Comparison of ENCODE assay signal across 15 cellular contexts in the genomic region with DNA sequence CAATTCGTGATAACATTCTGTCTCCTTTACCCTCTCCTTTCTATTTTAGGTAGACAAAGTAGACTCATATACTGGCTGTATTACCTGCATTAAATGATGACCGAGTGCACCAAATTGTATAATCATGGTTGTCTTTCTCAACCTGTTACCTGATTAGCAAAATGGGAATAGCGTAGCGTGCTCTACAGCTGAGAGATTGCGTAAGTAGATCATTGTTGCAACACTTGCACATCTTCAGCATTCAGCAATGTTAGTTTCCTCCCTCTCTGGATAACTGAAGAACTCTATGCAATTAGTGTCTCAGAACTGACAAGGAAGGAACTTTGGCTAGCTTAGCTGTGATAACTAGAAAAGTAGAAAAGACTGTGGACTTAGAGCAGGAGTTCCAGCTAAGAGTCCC.
DNase-seq lines count a peak whose midpoint lies in the region; ATAC-seq and TF ChIP-seq lines count a peak whose summit lies in the region.
"Had no signal": no experiment of that assay in that cellular context is flagged by ENCODE, and none has a peak within 500 bp of the region (broad histone marks: within the 10 kb centered on the region; RNA-seq: fewer than 3 reads in every experiment).

No MANE protein-coding gene starts in this region.

- H3K79me1 ChIP-seq in IMR-90 (ENCODE audit: low read depth in 1 of 2, low read length in 2 of 2), result no peaks in the 10 kb centered on the region

- no peak overlapping the region for H2BK5ac ChIP-seq in IMR-90 (ENCODE audit: low read depth, low read length, poor library complexity, severe bottlenecking)

- WGBS in IMR-90 (ENCODE audit: extremely low coverage in 2 of 2, insufficient read length in 1 of 2), 2 experiments, result 80% methylated on average over 2 of the region's 5 CpGs; no CpG with 5 or more reads in 1 of the 2 experiments

- no peak overlapping the region for H2BK15ac ChIP-seq in IMR-90 (ENCODE audit: low read depth, low read length)

- H3K9me3 ChIP-seq in IMR-90 (ENCODE audit: control insufficient read depth, insufficient read depth, low read length) (no peaks in the 10 kb centered on the region), uterus (no peaks in the 10 kb centered on the region)
- H3K9me3 ChIP-seq: BLaER1 treated with 17β-estradiol and CSF1 and Interleukin-3, amounts not matched to agents 10 nM and 100 nM; HAP-1 had no signal

- no peak overlapping the region for H3K56ac ChIP-seq in IMR-90 (ENCODE audit: extremely low read depth, insufficient read depth, low read length)

- no peak overlapping the region for H3K14ac ChIP-seq in IMR-90 (replicated peaks; ENCODE audit: low read depth, low read length)

- CTCF ChIA-PET in IMR-90 (lab: Yijun Ruan, JAX), result interaction anchor here (1.1 kb wide), 1 partner anchor 10 kb away, joined by 3 read pairs; no protein-coding TSS in a partner anchor

- no peak overlapping the region for H3K4me2 ChIP-seq in IMR-90 (ENCODE audit: low read depth, low read length)
- H3K4me2 ChIP-seq: BLaER1 treated with 17β-estradiol and CSF1 and Interleukin-3, amounts not matched to agents 10 nM and 100 nM had no signal

- DNase-seq in SKM-1 treated with dmso at 0.1 percent for 144 hours (lab: John Stamatoyannopoulos, UW; ENCODE audit: unreplicated experiment) (peak; percentile 33), SKM-1 (lab: John Stamatoyannopoulos, UW; ENCODE audit: unreplicated experiment) (no peak), IMR-90 (no peak), amniotic epithelial cell (ENCODE audit: low read depth) (peak; percentile 16), uterus (no peak), GM13976 (ENCODE audit: low spot score) (no peak)
- DNase-seq: ACHN; CD4-positive, CD25-positive, alpha-beta regulatory T cell; DMS53; GF-D8 had no signal

- H4K91ac ChIP-seq in IMR-90 (ENCODE audit: insufficient read depth, low read depth, low read length), result no peak overlapping the region

- in situ Hi-C loops in IMR-90 (cut with MboI; ENCODE audit: low sequenced_read_pairs), result no loop called here
- in situ Hi-C loops in GM13976 (cut with MboI; ENCODE audit: low sequenced_read_pairs, unreplicated experiment), result no loop called here

- no peak overlapping the region for H2BK120ac ChIP-seq in IMR-90 (ENCODE audit: low read depth, low read length)

- H3K4me1 ChIP-seq in IMR-90 (ENCODE audit: control insufficient read depth, insufficient read depth, low read length), result no peaks in the 10 kb centered on the region
- H3K4me1 ChIP-seq in uterus, result no peaks in the 10 kb centered on the region
- H3K4me1 ChIP-seq: BLaER1 treated with 17β-estradiol and CSF1 and Interleukin-3, amounts not matched to agents 10 nM and 100 nM; HAP-1 had no signal

- TF ChIP-seq POLR2A in IMR-90 (IDR thresholded peaks at IDR 0.05; ENCODE audit: low read depth, low read length), result no peak
- no peak for TF ChIP-seq POLR2A in uterus (IDR thresholded peaks at IDR 0.05)

- H3K18ac ChIP-seq in IMR-90 (ENCODE audit: low read depth, low read length), result no peak overlapping the region

- no peaks in the 10 kb centered on the region for H3K27me3 ChIP-seq in IMR-90 (ENCODE audit: control insufficient read depth, insufficient read depth, low read length)
- H3K27me3 ChIP-seq in uterus, result no peaks in the 10 kb centered on the region
- H3K27me3 ChIP-seq: BLaER1 treated with 17β-estradiol and CSF1 and Interleukin-3, amounts not matched to agents 10 nM and 100 nM had no signal

- TF ChIP-seq RAD21 in IMR-90 (IDR thresholded peaks at IDR 0.05; ENCODE audit: low read length), result no peak

- POLR2A ChIA-PET in IMR-90 (lab: Charles Lee; ENCODE audit: unreplicated experiment), result no interaction called here

- no peak overlapping the region for H4K5ac ChIP-seq in IMR-90 (ENCODE audit: low read depth, low read length)

- intact Hi-C loops in IMR-90 (cut with micrococcal nuclease), result loop anchor here (5.0 kb wide), 1 partner anchor 336 kb away; no protein-coding TSS in a partner anchor
- intact Hi-C loops in uterus (cut with DNase I; ENCODE audit: low total_unique reads), result no loop called here

- H2AK9ac ChIP-seq in IMR-90 (replicated peaks; ENCODE audit: low read depth, low read length, poor library complexity), result no peak overlapping the region

- no peak for TF ChIP-seq CTCF in IMR-90 (conservative IDR thresholded peaks at IDR 0.05; ENCODE audit: low read depth, low read length)
- TF ChIP-seq CTCF in uterus (IDR thresholded peaks at IDR 0.05), result no peak
- TF ChIP-seq CTCF in GM13976 (IDR thresholded peaks at IDR 0.05; ENCODE audit: borderline replicate concordance, control extremely low read depth, extremely low read depth, insufficient read depth, missing control alignments), result no peak

- no peak overlapping the region for H2AFZ ChIP-seq in IMR-90 (replicated peaks; ENCODE audit: low read length, poor library complexity)

- no peak overlapping the region for H3K23ac ChIP-seq in IMR-90 (ENCODE audit: low read depth, low read length)

- dilution Hi-C loops in IMR-90 (cut with HindIII; ENCODE audit: low sequenced_read_pairs, unreplicated experiment), result no loop called here

- BruUV-seq in IMR-90 (replicated peaks; lab: Mats Ljungman, UMichigan), result no TSS peak

- no peaks in the 10 kb centered on the region for H3K9me1 ChIP-seq in IMR-90 (ENCODE audit: insufficient read depth, low read length)

- ATAC-seq in IMR-90 (ENCODE audit: low read depth) (no peak), HG03439 (IDR thresholded peaks at IDR 0.05; ENCODE audit: unreplicated experiment) (no peak)
- ATAC-seq: GM12878, K562 had no signal

- no peak overlapping the region for H4K8ac ChIP-seq in IMR-90 (ENCODE audit: low read depth in 2 of 2, low read length in 2 of 2)

- H3K27ac ChIP-seq in IMR-90 (ENCODE audit: insufficient read depth, low read length) (no peak overlapping the region), uterus (no peak overlapping the region)
- H3K27ac ChIP-seq: BLaER1 treated with 17β-estradiol and CSF1 and Interleukin-3, amounts not matched to agents 10 nM and 100 nM had no signal

- H2AK5ac ChIP-seq in IMR-90 (ENCODE audit: low read depth, low read length), result no peak overlapping the region

- H3K4me3 ChIP-seq in IMR-90 (ENCODE audit: insufficient read depth, low read depth, low read length) (no peak overlapping the region), uterus (no peak overlapping the region)
- H3K4me3 ChIP-seq: BLaER1 treated with 17β-estradiol and CSF1 and Interleukin-3, amounts not matched to agents 10 nM and 100 nM; GM12878; HAP-1; K562 had no signal

- no peaks in the 10 kb centered on the region for H4K20me1 ChIP-seq in IMR-90 (ENCODE audit: insufficient read depth, low read length)
- H4K20me1 ChIP-seq: BLaER1 treated with 17β-estradiol and CSF1 and Interleukin-3, amounts not matched to agents 10 nM and 100 nM had no signal

- no peak overlapping the region for H3K9ac ChIP-seq in IMR-90 (ENCODE audit: low read depth, low read length)
- H3K9ac ChIP-seq: BLaER1 treated with 17β-estradiol and CSF1 and Interleukin-3, amounts not matched to agents 10 nM and 100 nM had no signal

- H3K36me3 ChIP-seq in IMR-90 (ENCODE audit: control insufficient read depth, insufficient read depth, low read length) (no peaks in the 10 kb centered on the region), uterus (no peaks in the 10 kb centered on the region)
- H3K36me3 ChIP-seq: BLaER1 treated with 17β-estradiol and CSF1 and Interleukin-3, amounts not matched to agents 10 nM and 100 nM; HAP-1 had no signal

- H3K4ac ChIP-seq in IMR-90 (ENCODE audit: low read depth, low read length), result no peak overlapping the region

- H2BK20ac ChIP-seq in IMR-90 (ENCODE audit: low read depth, low read length), result no peak overlapping the region

TF ChIP-seq in IMR-90, 13 proteins besides CTCF, POLR2A, EP300 and RAD21:
- TF ChIP-seq CEBPB (IDR thresholded peaks at IDR 0.05; ENCODE audit: low read depth, low read length) (peak; percentile 84), MXI1 (IDR thresholded peaks at IDR 0.05; ENCODE audit: borderline replicate concordance, low read depth, low read length) (no peak)
TF ChIP-seq in IMR-90: peak in this region for 1.

Comparison
In these comparisons a context has a peak if more than half of its experiments do, and no peak if none do; other contexts are left out.
1. DNase-seq: peak in SKM-1 treated with dmso at 0.1 percent for 144 hours (single experiment) and amniotic epithelial cell (single experiment); none in SKM-1 (single experiment), IMR-90 (single experiment), uterus (0 of 2) and GM13976 (single experiment).